In the genomic region with DNA sequence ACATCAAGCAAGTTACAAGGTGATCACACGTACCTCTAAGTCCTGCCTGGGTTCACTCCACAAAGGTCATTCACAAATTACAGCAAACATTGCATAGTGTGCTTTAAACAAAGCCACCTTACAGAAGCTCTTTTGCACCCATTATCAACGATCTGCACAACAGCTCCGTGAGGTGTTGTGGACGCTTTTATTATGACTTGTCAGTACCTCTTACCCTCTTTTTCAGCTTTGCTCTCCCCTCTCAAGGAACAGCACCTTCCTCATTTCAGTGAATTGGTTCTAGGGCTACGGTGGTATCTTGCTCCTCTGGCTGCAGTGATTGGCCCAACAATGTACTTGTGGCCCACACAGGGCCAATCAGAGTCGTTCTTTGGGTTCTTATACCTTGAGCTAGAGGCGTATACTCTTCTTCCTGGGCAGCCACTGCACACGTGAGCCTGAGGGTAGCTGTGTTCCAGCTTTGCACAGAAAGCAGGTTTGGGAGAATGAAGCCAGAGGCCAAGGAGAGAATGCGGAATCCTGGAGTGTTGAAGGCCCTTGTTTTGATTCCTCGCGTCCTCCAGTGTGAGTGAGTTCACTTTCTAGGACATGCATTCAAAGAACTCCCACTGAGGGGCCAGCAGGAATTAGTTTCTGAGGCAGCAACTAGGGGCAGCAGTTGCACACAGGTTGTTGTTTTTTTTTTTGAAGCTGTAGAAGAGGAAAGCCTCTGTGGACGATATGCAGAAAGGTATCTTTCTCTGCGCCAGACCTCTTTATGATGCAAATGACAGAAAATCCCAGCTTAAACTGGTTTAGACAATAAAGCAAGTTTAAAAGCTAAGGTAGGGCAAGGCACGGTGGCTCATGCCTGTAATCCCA, we compare ENCODE assay signal across 28 cellular contexts. TPM values are rescaled to one million over a fixed set of nuclear protein-coding genes. Genes with fewer than 3 reads are reported as not detected.
DNase-seq lines count a peak whose midpoint lies in the region; ATAC-seq, FAIRE-seq and TF ChIP-seq lines count a peak whose summit lies in the region.
"Had no signal": no experiment of that assay in that cellular context is flagged by ENCODE, and none has a peak within 500 bp of the region (broad histone marks: within the 10 kb centered on the region; RNA-seq: fewer than 3 reads in every experiment).

No MANE protein-coding gene starts in this region.

- ATAC-seq in GM12878 (peak; percentile 14; the same call in 2 of the 3 replicates), pancreas (no peak)
- ATAC-seq: activated naive CD8-positive, alpha-beta T cell treated with anti-CD3 and anti-CD28 coated beads, Interleukin-2, amount 50 U/mL, for 24 hours; left ventricle myocardium superior; naive thymus-derived CD4-positive, alpha-beta T cell; T-helper 17 cell had no signal

- H3K27ac ChIP-seq in GM12878 (ENCODE audit: control insufficient read depth, insufficient read depth) (no peak overlapping the region), caudate nucleus (ENCODE audit: low read depth, low read length) (no peak overlapping the region), pancreas (no peak overlapping the region)
- H3K27ac ChIP-seq: BLaER1 treated with 17β-estradiol and CSF1 and Interleukin-3, amounts not matched to agents 10 nM and 100 nM; dorsolateral prefrontal cortex; transverse colon had no signal

- no peak for TF ChIP-seq POLR2A in GM12878 (IDR thresholded peaks at IDR 0.05; ENCODE audit: low read depth, low read length)

- no peaks in the 10 kb centered on the region for H4K20me1 ChIP-seq in GM12878 (ENCODE audit: control insufficient read depth, insufficient read depth)
- H4K20me1 ChIP-seq: BLaER1 treated with 17β-estradiol and CSF1 and Interleukin-3, amounts not matched to agents 10 nM and 100 nM had no signal

- H3K4me1 ChIP-seq in GM12878 (ENCODE audit: control insufficient read depth, insufficient read depth, low read length) (no peaks in the 10 kb centered on the region), pancreas (no peaks in the 10 kb centered on the region)
- H3K4me1 ChIP-seq: transverse colon had no signal

- in situ Hi-C loops in GM12878 (cut with MboI) = no loop called here

- H2AFZ ChIP-seq in GM12878 (ENCODE audit: control insufficient read depth, low read depth, low read length) = no peak overlapping the region

- no peaks in the 10 kb centered on the region for H3K79me2 ChIP-seq in GM12878 (ENCODE audit: control insufficient read depth, insufficient read depth, low read length)

- no peak for TF ChIP-seq CTCF in GM12878 (IDR thresholded peaks at IDR 0.05 in 2 of 3, conservative IDR thresholded peaks at IDR 0.05 in 1 of 3; ENCODE audit: control insufficient read depth in 2 of 3, extremely low read depth in 1 of 3, insufficient read depth in 1 of 3, low read depth in 3 of 3, low read length in 3 of 3)
- no peak for TF ChIP-seq CTCF in nephron progenitor cell (IDR thresholded peaks at IDR 0.05)
- no peak for TF ChIP-seq CTCF in pancreas (IDR thresholded peaks at IDR 0.05)

- H3K9me3 ChIP-seq in GM12878 (replicated peaks; ENCODE audit: control insufficient read depth, insufficient read depth, low read length) (no peaks in the 10 kb centered on the region), pancreas (no peaks in the 10 kb centered on the region)
- H3K9me3 ChIP-seq: MG63, SK-N-SH, transverse colon had no signal

- H3K4me3 ChIP-seq in H7 (ENCODE audit: insufficient read depth, low read depth, low read length) (no peak overlapping the region), GM12878 (no peak overlapping the region), pancreas (no peak overlapping the region)
- H3K4me3 ChIP-seq: BLaER1 treated with 17β-estradiol and CSF1 and Interleukin-3, amounts not matched to agents 10 nM and 100 nM; dorsolateral prefrontal cortex; MG63; smooth muscle cell; transverse colon had no signal

- no peaks in the 10 kb centered on the region for H3K36me3 Mint-ChIP-seq in nephron progenitor cell (ENCODE audit: low read depth)
- H3K36me3 Mint-ChIP-seq: IgD-negative memory B cell, mesothelial cell of epicardium had no signal

- H3K4me3 Mint-ChIP-seq in nephron progenitor cell = no peak overlapping the region
- H3K4me3 Mint-ChIP-seq: activated CD4-positive, alpha-beta T cell treated with anti-CD3 and anti-CD28 coated beads, Interleukin-2, amount 10 ng/mL, durations not matched to agents 24 days and 14 days; activated naive CD8-positive, alpha-beta T cell treated with anti-CD3 and anti-CD28 coated beads, Interleukin-2, amount 50 U/mL, for 24 hours; IgD-negative memory B cell; mesothelial cell of epicardium; naive thymus-derived CD4-positive, alpha-beta T cell; T-helper 17 cell had no signal

- no peak for TF ChIP-seq RAD21 in GM12878 (IDR thresholded peaks at IDR 0.05; ENCODE audit: insufficient read depth, low read depth, low read length)

- no peak overlapping the region for H3K9ac ChIP-seq in GM12878 (ENCODE audit: control insufficient read depth, insufficient read depth, low read length)
- H3K9ac ChIP-seq: BLaER1 treated with 17β-estradiol and CSF1 and Interleukin-3, amounts not matched to agents 10 nM and 100 nM; SK-N-SH had no signal

- H3K27me3 ChIP-seq in H7 (ENCODE audit: control insufficient read depth, insufficient read depth, low read length) = no peaks in the 10 kb centered on the region; the same call in 1 of the 2 replicates
- H3K27me3 ChIP-seq in GM12878 (replicated peaks in 1 of 2; ENCODE audit: control insufficient read depth in 2 of 2, insufficient read depth in 2 of 2, low read length in 1 of 2) = no peaks in the 10 kb centered on the region
- H3K27me3 ChIP-seq in pancreas = no peaks in the 10 kb centered on the region
- H3K27me3 ChIP-seq: BLaER1 treated with 17β-estradiol and CSF1 and Interleukin-3, amounts not matched to agents 10 nM and 100 nM; MG63; transverse colon had no signal

- RAD21 ChIA-PET in GM12878 (lab: Charles Lee; ENCODE audit: unreplicated experiment) = interaction anchor here (1.3 to 1.5 kb wide), 2 partner anchors 18 to 64 kb away, joined by 3 to 6 read pairs; no protein-coding TSS in a partner anchor

- no peak for FAIRE-seq in GM12878 (lab: Jason Lieb, UNC)
- no peak for FAIRE-seq in pancreas (lab: Jason Lieb, UNC)
- FAIRE-seq: keratinocyte had no signal

- H3K27ac Mint-ChIP-seq in nephron progenitor cell = peak overlapping the region; percentile 32
- H3K27ac Mint-ChIP-seq: activated CD4-positive, alpha-beta T cell treated with anti-CD3 and anti-CD28 coated beads, Interleukin-2, amount 10 ng/mL, durations not matched to agents 24 days and 14 days; activated naive CD8-positive, alpha-beta T cell treated with anti-CD3 and anti-CD28 coated beads, Interleukin-2, amount 50 U/mL, for 24 hours; IgD-negative memory B cell; mesothelial cell of epicardium; naive thymus-derived CD4-positive, alpha-beta T cell had no signal

- peaks cover 13% of the 10 kb centered on the region for H3K27me3 Mint-ChIP-seq in nephron progenitor cell (ENCODE audit: low read depth, poor library complexity)
- H3K27me3 Mint-ChIP-seq: activated CD4-positive, alpha-beta T cell treated with anti-CD3 and anti-CD28 coated beads, Interleukin-2, amount 10 ng/mL, durations not matched to agents 24 days and 14 days had no signal

- 37% methylated on average over 14 of the region's 14 CpGs for WGBS in GM12878 (ENCODE audit: insufficient coverage, insufficient replicate concordance, low lambda C conversion rate, missing lambda C conversion rate)
- WGBS in pancreas, 2 donors = 79 to 82% methylated on average over 14 of the region's 14 CpGs

- CTCF ChIA-PET in GM12878 (lab: Yijun Ruan, JAX) = interaction anchor here (1.0 to 1.7 kb wide), 6 partner anchors 10 to 199 kb away, joined by 4 to 8 read pairs (median 4); no protein-coding TSS in a partner anchor

- no peaks in the 10 kb centered on the region for H3K36me3 ChIP-seq in H7 (replicated peaks; ENCODE audit: control insufficient read depth, insufficient read depth, low read length)
- H3K36me3 ChIP-seq in GM12878 (ENCODE audit: control insufficient read depth in 2 of 2, insufficient read depth in 2 of 2, low read length in 1 of 2) = no peaks in the 10 kb centered on the region
- no peaks in the 10 kb centered on the region for H3K36me3 ChIP-seq in pancreas
- H3K36me3 ChIP-seq: BLaER1 treated with 17β-estradiol and CSF1 and Interleukin-3, amounts not matched to agents 10 nM and 100 nM; MG63; transverse colon had no signal

- intact Hi-C loops in GM12878 (cut with micrococcal nuclease; ENCODE audit: unreplicated experiment) (no loop called here), pancreas (cut with DNase I) (no loop called here)

- TF ChIP-seq EP300 in GM12878 (IDR thresholded peaks at IDR 0.05; ENCODE audit: borderline replicate concordance in 1 of 2, control insufficient read depth in 1 of 2, low read depth in 2 of 2, low read length in 2 of 2) = no peak

- BruUV-seq in GM12878 (replicated peaks; lab: Mats Ljungman, UMichigan) = no TSS peak

- peaks cover 44% of the 10 kb centered on the region for H3K4me1 Mint-ChIP-seq in nephron progenitor cell
- H3K4me1 Mint-ChIP-seq: activated naive CD8-positive, alpha-beta T cell treated with anti-CD3 and anti-CD28 coated beads, Interleukin-2, amount 50 U/mL, for 24 hours; mesothelial cell of epicardium; naive thymus-derived CD4-positive, alpha-beta T cell; T-helper 17 cell had no signal

- POLR2A ChIA-PET in GM12878 (lab: Charles Lee) = interaction anchor here (1.1 kb wide), 1 partner anchor 54 kb away, joined by 5 read pairs; no protein-coding TSS in a partner anchor

- SMC1A ChIA-PET in GM12878 (lab: Charles Lee; ENCODE audit: uncharacterized antibody, unreplicated experiment) = interaction anchor here (0.8 to 1.8 kb wide), 5 partner anchors 13 to 224 kb away, joined by 3 to 5 read pairs (median 4); no protein-coding TSS in a partner anchor

- H3K9me3 Mint-ChIP-seq in nephron progenitor cell = peaks cover 10% of the 10 kb centered on the region
- H3K9me3 Mint-ChIP-seq: activated CD4-positive, alpha-beta T cell treated with anti-CD3 and anti-CD28 coated beads, Interleukin-2, amount 10 ng/mL, durations not matched to agents 24 days and 14 days; activated naive CD8-positive, alpha-beta T cell treated with anti-CD3 and anti-CD28 coated beads, Interleukin-2, amount 50 U/mL, for 24 hours; mesothelial cell of epicardium had no signal

- DNase-seq in H7 (peak; percentile 61), HuH-7 (ENCODE audit: low spot score) (peak; percentile 45), GM12878 (ENCODE audit: low read depth, low spot score) (no peak), nephron progenitor cell (no peak), caudate nucleus (lab: John Stamatoyannopoulos, UW) (no peak), pancreas (no peak), midbrain (lab: John Stamatoyannopoulos, UW) (no peak)
- DNase-seq: activated CD4-positive, alpha-beta T cell treated with anti-CD3 and anti-CD28 coated beads, Interleukin-2, amount 10 ng/mL, durations not matched to agents 24 days and 14 days; activated naive CD8-positive, alpha-beta T cell treated with anti-CD3 and anti-CD28 coated beads, Interleukin-2, amount 50 U/mL, for 24 hours; activated T-cell treated with anti-CD3 and anti-CD28 coated beads, Interleukin-2, amount 50 U/mL, for 1 hour; COR-L47; DND-41; dorsolateral prefrontal cortex; left ventricle myocardium superior; MG63; naive thymus-derived CD4-positive, alpha-beta T cell; NCI-H146; NCI-H446 treated with DMSO at 0.1 percent for 48 hours; NCI-H82; SK-N-SH; stimulated activated CD4-positive, alpha-beta T cell treated with anti-CD3 and anti-CD28 coated beads, Interleukin-1b, Interleukin-23, amount 100 ng/mL, for 48 hours; T-helper 17 cell; transverse colon had no signal

- H3K4me2 ChIP-seq in GM12878 (ENCODE audit: control insufficient read depth, insufficient read depth) = no peak overlapping the region
- H3K4me2 ChIP-seq: BLaER1 treated with 17β-estradiol and CSF1 and Interleukin-3, amounts not matched to agents 10 nM and 100 nM; SK-N-SH; smooth muscle cell had no signal

RNA-seq across cellular contexts. Expression of a gene that starts 49.8 kb away (rescaled TPM):
- total RNA-seq in H7 (2014; rRNA removed; shearing (Covaris generic)) = 15.2 and 21.1 TPM in 2 replicates
- 30.2 and 36.1 TPM in 2 replicates for total RNA-seq in GM12878 (2013; cell fraction: nucleolus; rRNA removed)
- 6.1 and 7.1 TPM in 2 replicates for total RNA-seq in GM12878 (2014; rRNA removed)
- total RNA-seq in GM12878 (2014; rRNA removed; fragmentation: Illumina TruSeq; extraction: Trizol) = 14.1 and 14.4 TPM in 2 replicates
- total RNA-seq in GM12878 (2021) = 16.7 and 17.0 TPM in 2 replicates
- polyA plus RNA-seq in GM12878 (2011; ENCODE audit: low read depth) = 5.5 TPM
- polyA plus RNA-seq in GM12878 (2011; rRNA removed) = 21.2 and 29.3 TPM in 2 replicates
- 9.6 and 12.6 TPM in 2 replicates for polyA plus RNA-seq in GM12878 (2011; cell fraction: cytosol; rRNA removed)
- polyA plus RNA-seq in GM12878 (2011; cell fraction: nucleus; rRNA removed) = 9.3 and 10.4 TPM in 2 replicates
- 5.3 and 5.4 TPM in 2 replicates for polyA plus RNA-seq in GM12878 (2012)
- polyA plus RNA-seq in GM12878 (2014; fragmentation: Illumina TruSeq; extraction: Trizol) = 15.5 and 17.9 TPM in 2 replicates
- 1 to 10 TPM; 2.0 to 2.1 TPM for polyA plus RNA-seq in GM12878 (2014; fragmentation: Nextera tagmentation; extraction: Ambion mirVana)
- polyA plus RNA-seq in GM12878 (2014; rRNA removed) = 5.1 and 6.3 TPM in 2 replicates
- polyA plus RNA-seq in GM12878 (2016; fragmentation: Nextera tagmentation; extraction: Ambion mirVana) = 1 to 10 TPM; 5.0 to 5.4 TPM
- polyA minus RNA-seq in GM12878 (2011; rRNA and poly(A)+ RNA removed) = 49.7 and 60.6 TPM in 2 replicates
- 22.4 and 23.1 TPM in 2 replicates for polyA minus RNA-seq in GM12878 (2011; cell fraction: cytosol; rRNA and poly(A)+ RNA removed)
- 15.2 and 24.7 TPM in 2 replicates for polyA minus RNA-seq in GM12878 (2011; cell fraction: nucleus; rRNA and poly(A)+ RNA removed)
- total RNA-seq in pancreas = 10 to 100 TPM; 29.4 to 55.9 (median 42.9) TPM
- polyA plus RNA-seq in pancreas = 1 to 10 TPM; 4.6 to 7.6 TPM

Comparison
In these comparisons a context has a peak if more than half of its experiments do, and no peak if none do; other contexts are left out.
1. DNase-seq: peak in H7 (single experiment) and HuH-7 (single experiment); none in GM12878 (single experiment), nephron progenitor cell (single experiment), caudate nucleus (0 of 61), pancreas (0 of 6) and midbrain (single experiment).